Comparison of ENCODE assay signal across 8 cellular contexts in genomic region chr6:108847738-108848115, GRCh38. TPM values are rescaled to one million over a fixed set of nuclear protein-coding genes. Genes with fewer than 3 reads are reported as not detected.
DNase-seq lines count a peak whose midpoint lies in the region; ATAC-seq, FAIRE-seq and TF ChIP-seq lines count a peak whose summit lies in the region.

No MANE protein-coding gene starts in this region.

- H3K27ac Mint-ChIP-seq in activated CD4-positive, alpha-beta T cell treated with anti-CD3 and anti-CD28 coated beads, Interleukin-2, amount 10 ng/mL, durations not matched to agents 24 days and 14 days, result peak overlapping the region; percentile 74
- H3K27ac Mint-ChIP-seq in activated naive CD8-positive, alpha-beta T cell treated with anti-CD3 and anti-CD28 coated beads, Interleukin-2, amount 10 ng/mL, durations not matched to agents 7 days and 5 days, result peak overlapping the region; percentile 84

- no peak for DNase-seq in activated CD4-positive, alpha-beta T cell treated with anti-CD3 and anti-CD28 coated beads, Interleukin-2, amount 10 ng/mL, durations not matched to agents 24 days and 14 days
- DNase-seq in activated CD4-positive, alpha-beta T cell treated with anti-CD3 and anti-CD28 coated beads for 1 hour, result no peak
- no peak for DNase-seq in activated naive CD8-positive, alpha-beta T cell treated with anti-CD3 and anti-CD28 coated beads, Interleukin-2, amount 10 ng/mL, durations not matched to agents 7 days and 5 days
- DNase-seq in keratinocyte (ENCODE audit: low read depth, low spot score) (no peak), thoracic aorta (ENCODE audit: low spot score) (no peak), urothelium cell line (ENCODE audit: low spot score) (no peak), SK-N-DZ (ENCODE audit: low spot score) (no peak)

- H3K9me1 ChIP-seq in keratinocyte (ENCODE audit: control insufficient read depth, extremely low read depth, insufficient read depth, low read length), result no peaks in the 10 kb centered on the region

- peak overlapping the region; percentile 93 for H3K4me2 ChIP-seq in keratinocyte (ENCODE audit: control insufficient read depth, extremely low read depth, insufficient read depth, low read depth, low read length)

- no peaks in the 10 kb centered on the region for H3K79me2 ChIP-seq in keratinocyte (ENCODE audit: control insufficient read depth, insufficient read depth, low read length)

- peak overlapping the region; percentile 77 for H3K9ac ChIP-seq in keratinocyte (ENCODE audit: control insufficient read depth, extremely low read depth, insufficient read depth, low read length)

- dilution Hi-C loops in keratinocyte (cut with MboI; ENCODE audit: extremely low pct_ligation_motif_present, low sequenced_read_pairs), result no loop called here

- H2AFZ ChIP-seq in keratinocyte (ENCODE audit: control insufficient read depth, low read length), result peak overlapping the region; percentile 96

- intact Hi-C loops in activated CD4-positive, alpha-beta T cell treated with anti-CD3 and anti-CD28 coated beads, Interleukin-2, amount 10 ng/mL, durations not matched to agents 24 days and 14 days (cut with micrococcal nuclease), result loop anchor here (1.0 to 2.0 kb wide), 6 partner anchors 12 to 289 kb away; no protein-coding TSS in a partner anchor

- peaks cover 19% of the 10 kb centered on the region for H3K4me1 Mint-ChIP-seq in activated CD4-positive, alpha-beta T cell treated with anti-CD3 and anti-CD28 coated beads, Interleukin-2, amount 10 ng/mL, durations not matched to agents 24 days and 14 days
- H3K4me1 Mint-ChIP-seq in activated naive CD8-positive, alpha-beta T cell treated with anti-CD3 and anti-CD28 coated beads, Interleukin-2, amount 10 ng/mL, durations not matched to agents 7 days and 5 days, result peaks cover 20% of the 10 kb centered on the region

- H3K4me3 Mint-ChIP-seq in activated CD4-positive, alpha-beta T cell treated with anti-CD3 and anti-CD28 coated beads, Interleukin-2, amount 10 ng/mL, durations not matched to agents 24 days and 14 days, result peak overlapping the region; percentile 85
- H3K4me3 Mint-ChIP-seq in activated naive CD8-positive, alpha-beta T cell treated with anti-CD3 and anti-CD28 coated beads, Interleukin-2, amount 10 ng/mL, durations not matched to agents 7 days and 5 days, result peak overlapping the region; percentile 89

- TF ChIP-seq CTCF in keratinocyte (optimal IDR thresholded peaks at IDR 0.05 in 1 of 3, IDR thresholded peaks at IDR 0.05 in 1 of 3, conservative IDR thresholded peaks at IDR 0.05 in 1 of 3; ENCODE audit: extremely low read depth in 1 of 3, insufficient read depth in 2 of 3, low read length in 3 of 3), result no peak
- TF ChIP-seq CTCF in thoracic aorta (IDR thresholded peaks at IDR 0.05), result no peak

- ATAC-seq in activated naive CD8-positive, alpha-beta T cell treated with anti-CD3 and anti-CD28 coated beads, Interleukin-2, amount 10 ng/mL, durations not matched to agents 7 days and 5 days (ENCODE audit: low read depth), result peak; percentile 8
- ATAC-seq in thoracic aorta (ENCODE audit: insufficient number of reproducible peaks, low FRiP score, low read depth), result no peak
- ATAC-seq in GM19328 (IDR thresholded peaks at IDR 0.05; ENCODE audit: unreplicated experiment), result no peak

- H3K27me3 Mint-ChIP-seq in activated CD4-positive, alpha-beta T cell treated with anti-CD3 and anti-CD28 coated beads, Interleukin-2, amount 10 ng/mL, durations not matched to agents 24 days and 14 days, result peaks cover 25% of the 10 kb centered on the region
- H3K27me3 Mint-ChIP-seq in activated naive CD8-positive, alpha-beta T cell treated with anti-CD3 and anti-CD28 coated beads, Interleukin-2, amount 10 ng/mL, durations not matched to agents 7 days and 5 days, result peaks cover 7% of the 10 kb centered on the region

- H3K36me3 Mint-ChIP-seq in activated CD4-positive, alpha-beta T cell treated with anti-CD3 and anti-CD28 coated beads, Interleukin-2, amount 10 ng/mL, durations not matched to agents 24 days and 14 days (ENCODE audit: low read depth), result no peaks in the 10 kb centered on the region
- no peaks in the 10 kb centered on the region for H3K36me3 Mint-ChIP-seq in activated naive CD8-positive, alpha-beta T cell treated with anti-CD3 and anti-CD28 coated beads, Interleukin-2, amount 10 ng/mL, durations not matched to agents 7 days and 5 days

- H3K36me3 ChIP-seq in keratinocyte (ENCODE audit: control insufficient read depth in 2 of 2, extremely low read depth in 1 of 2, insufficient read depth in 2 of 2, low read length in 2 of 2) (no peaks in the 10 kb centered on the region), thoracic aorta (no peaks in the 10 kb centered on the region)

- H3K9me3 ChIP-seq in keratinocyte (ENCODE audit: control insufficient read depth, low read depth, low read length), result no peaks in the 10 kb centered on the region
- H3K9me3 ChIP-seq in thoracic aorta, result no peaks in the 10 kb centered on the region

- no peaks in the 10 kb centered on the region for H3K9me3 Mint-ChIP-seq in activated CD4-positive, alpha-beta T cell treated with anti-CD3 and anti-CD28 coated beads, Interleukin-2, amount 10 ng/mL, durations not matched to agents 24 days and 14 days
- no peaks in the 10 kb centered on the region for H3K9me3 Mint-ChIP-seq in activated naive CD8-positive, alpha-beta T cell treated with anti-CD3 and anti-CD28 coated beads, Interleukin-2, amount 10 ng/mL, durations not matched to agents 7 days and 5 days

- H3K27ac ChIP-seq in keratinocyte (ENCODE audit: control insufficient read depth, insufficient read depth, low read length), result peak overlapping the region; percentile 55
- peak overlapping the region; percentile 59 to 60 for H3K27ac ChIP-seq in thoracic aorta

- FAIRE-seq in keratinocyte (lab: Jason Lieb, UNC), result peak; percentile 52
- no peak for FAIRE-seq in urothelium cell line (lab: Jason Lieb, UNC)

- H4K20me1 ChIP-seq in keratinocyte (ENCODE audit: control insufficient read depth, extremely low read depth, insufficient read depth, low read length), result no peaks in the 10 kb centered on the region

- H3K4me3 ChIP-seq in keratinocyte (ENCODE audit: control insufficient read depth in 2 of 3, extremely low read depth in 1 of 3, insufficient read depth in 2 of 3, low read depth in 1 of 3, low read length in 3 of 3) (peak overlapping the region; percentile 75 to 90 (median 80)), thoracic aorta (peak overlapping the region; percentile 89)

- POLR2A ChIA-PET in activated naive CD8-positive, alpha-beta T cell treated with anti-CD3 and anti-CD28 coated beads, Interleukin-2, amount 10 ng/mL, durations not matched to agents 7 days and 5 days (lab: Charles Lee), result interaction anchor here (0.8 to 2.8 kb wide), 11 partner anchors 10 to 536 kb away, joined by 3 to 10 read pairs (median 5); partner anchors contain the start of gene SESN1

- H3K4me1 ChIP-seq in keratinocyte (ENCODE audit: control insufficient read depth, extremely low read depth, insufficient read depth, low read length) (peaks cover 9% of the 10 kb centered on the region), thoracic aorta (ENCODE audit: control insufficient read depth in 1 of 2, low read depth in 2 of 2) (peaks cover 0 to 24% of the 10 kb centered on the region in 2 donors)

- H3K27me3 ChIP-seq in keratinocyte (ENCODE audit: control insufficient read depth, extremely low read depth, insufficient read depth, low read length), result no peaks in the 10 kb centered on the region
- no peaks in the 10 kb centered on the region for H3K27me3 ChIP-seq in thoracic aorta (replicated peaks; ENCODE audit: insufficient read depth)

RNA-seq across cellular contexts. Expression of gene ARMC2, which starts 0.5 kb away (rescaled TPM):
- 2.7 and 3.3 TPM in 2 replicates for total RNA-seq in activated CD4-positive, alpha-beta T cell treated with anti-CD3 and anti-CD28 coated beads, Interleukin-2, amount 10 ng/mL, durations not matched to agents 24 days and 14 days
- 10 to 100 TPM; 12.2 to 15.3 TPM for total RNA-seq in activated naive CD8-positive, alpha-beta T cell treated with anti-CD3 and anti-CD28 coated beads, Interleukin-2, amount 10 ng/mL, durations not matched to agents 7 days and 5 days
- 2.6 to 3.8 TPM (median 3.4 TPM) in 3 replicates for polyA plus RNA-seq in keratinocyte
- polyA plus RNA-seq in keratinocyte (2011; ENCODE audit: low read depth), result 1.4 TPM
- polyA plus RNA-seq in keratinocyte (2011; cell fraction: cytosol; rRNA removed), result 2.3 and 3.3 TPM in 2 replicates
- polyA plus RNA-seq in keratinocyte (2011; cell fraction: nucleus; rRNA removed), result 5.3 and 5.6 TPM in 2 replicates
- polyA plus RNA-seq in keratinocyte (2012; ENCODE audit: low replicate concordance), result 1.6 and 1.8 TPM in 2 replicates
- 0.69 to 1.5 TPM (median 1.3 TPM) in 3 replicates for polyA minus RNA-seq in keratinocyte
- 0.96 TPM for polyA minus RNA-seq in keratinocyte (2011; cell fraction: cytosol; rRNA and poly(A)+ RNA removed)
- 0.95 and 2.9 TPM in 2 replicates for polyA minus RNA-seq in keratinocyte (2011; cell fraction: nucleus; rRNA and poly(A)+ RNA removed)
- 10 to 100 TPM; 11.5 to 22.5 TPM for total RNA-seq in thoracic aorta
- polyA plus RNA-seq in SK-N-DZ (2014; cell fraction: cytosol; rRNA removed), result 1.7 and 3.3 TPM in 2 replicates
- polyA plus RNA-seq in SK-N-DZ (2014; cell fraction: nucleus; rRNA removed), result 2.2 and 9.2 TPM in 2 replicates
